Comparison of ENCODE assay signal across 23 cellular contexts in genomic region chr16:54145881-54146280, GRCh38.
DNase-seq lines count a peak whose midpoint lies in the region; ATAC-seq, FAIRE-seq and TF ChIP-seq lines count a peak whose summit lies in the region.
"Had no signal": no experiment of that assay in that cellular context is flagged by ENCODE, and none has a peak within 500 bp of the region (broad histone marks: within the 10 kb centered on the region; RNA-seq: fewer than 3 reads in every experiment).

No MANE protein-coding gene starts in this region.

- H3K4me1 ChIP-seq in DND-41 (ENCODE audit: insufficient read depth, low read length) (peaks cover 58% of the 10 kb centered on the region), kidney (ENCODE audit: control insufficient read depth in 1 of 2, insufficient read depth in 1 of 2, low read depth in 1 of 2, low read length in 2 of 2) (no peaks in the 10 kb centered on the region)
- H3K4me1 ChIP-seq: BE2C had no signal

- H3K9me3 ChIP-seq in DND-41 (ENCODE audit: insufficient read depth, low read length, severe bottlenecking) (no peaks in the 10 kb centered on the region), kidney (ENCODE audit: control insufficient read depth in 1 of 2, low read length in 2 of 2) (no peaks in the 10 kb centered on the region)
- H3K9me3 ChIP-seq: BE2C had no signal

- FAIRE-seq in kidney (lab: Jason Lieb, UNC) = no peak
- FAIRE-seq: D721Med, GM12892, HTR-8/SVneo, K562 had no signal

- H3K79me2 ChIP-seq in DND-41 (ENCODE audit: insufficient read depth, low read length) = no peaks in the 10 kb centered on the region

- intact Hi-C loops in kidney (cut with DNase I) = no loop called here

- H3K36me3 ChIP-seq in DND-41 (ENCODE audit: insufficient read depth, low read length) (no peaks in the 10 kb centered on the region), kidney (ENCODE audit: control insufficient read depth in 1 of 2, insufficient read depth in 2 of 2, low read length in 2 of 2) (no peaks in the 10 kb centered on the region)
- H3K36me3 ChIP-seq: BE2C had no signal

- H3K4me2 ChIP-seq in DND-41 (ENCODE audit: insufficient read depth, low read length) = no peak overlapping the region

- no peaks in the 10 kb centered on the region for H4K20me1 ChIP-seq in DND-41 (ENCODE audit: insufficient read depth, low read length)

- H3K27ac ChIP-seq in DND-41 (ENCODE audit: low read length) = peak overlapping the region; percentile 99; the same call in 1 of the 2 replicates
- no peak overlapping the region for H3K27ac ChIP-seq in coronary artery
- no peak overlapping the region for H3K27ac ChIP-seq in kidney (ENCODE audit: low read depth in 2 of 2, low read length in 2 of 2)

- H3K9ac ChIP-seq in DND-41 (ENCODE audit: low read depth, low read length) = no peak overlapping the region
- H3K9ac ChIP-seq in kidney (ENCODE audit: low read length in 2 of 2) = no peak overlapping the region

- no peak overlapping the region for H2AFZ ChIP-seq in DND-41 (ENCODE audit: low read depth, low read length)

- H3K4me3 ChIP-seq in DND-41 (ENCODE audit: low read depth in 1 of 2, low read length in 2 of 2) (no peak overlapping the region), coronary artery (no peak overlapping the region), kidney (ENCODE audit: low read length in 2 of 2) (no peak overlapping the region)
- H3K4me3 ChIP-seq: K562 had no signal

- no peak for ATAC-seq in DND-41 (ENCODE audit: insufficient read depth, low read depth)
- ATAC-seq in GM18502 (IDR thresholded peaks at IDR 0.05; ENCODE audit: poor library complexity, unreplicated experiment) = no peak
- ATAC-seq: HCT116, K562 had no signal

- TF ChIP-seq CTCF in DND-41 (IDR thresholded peaks at IDR 0.05; ENCODE audit: borderline replicate concordance, extremely low read depth, low read length, poor library complexity, severe bottlenecking) = no peak
- TF ChIP-seq CTCF in coronary artery (IDR thresholded peaks at IDR 0.05) = no peak
- TF ChIP-seq CTCF in kidney (IDR thresholded peaks at IDR 0.05; ENCODE audit: borderline replicate concordance, extremely low read depth, insufficient read depth) = no peak

- H3K27me3 ChIP-seq in DND-41 (ENCODE audit: insufficient read depth, low read length, poor library complexity) = no peaks in the 10 kb centered on the region
- H3K27me3 ChIP-seq: BE2C had no signal

- DNase-seq in DND-41 (no peak), NCI-H1694 treated with DMSO at 0.1 percent for 48 hours (lab: John Stamatoyannopoulos, UW) (peak; percentile 6), NCI-H524 treated with DMSO at 0.1 percent for 48 hours (lab: John Stamatoyannopoulos, UW) (peak; percentile 88), coronary artery (ENCODE audit: low spot score) (peak; percentile 1), kidney (no peak), SKM-1 treated with dmso at 0.1 percent for 144 hours (lab: John Stamatoyannopoulos, UW; ENCODE audit: unreplicated experiment) (no peak)
- DNase-seq: ACHN; BE2C; C1 segment of cervical spinal cord; CD4-positive, CD25-positive, alpha-beta regulatory T cell; CD8-positive, alpha-beta memory T cell; COR-L47; GDM1; GOT3; H7; HFFc6; IMR-90 had no signal

Comparison
In these comparisons a context has a peak if more than half of its experiments do, and no peak if none do; other contexts are left out.
1. DNase-seq: peak in NCI-H1694 treated with DMSO at 0.1 percent for 48 hours (single experiment), NCI-H524 treated with DMSO at 0.1 percent for 48 hours (single experiment) and coronary artery (single experiment); none in DND-41 (single experiment), kidney (single experiment) and SKM-1 treated with dmso at 0.1 percent for 144 hours (single experiment).